10 cellular contexts compared by ENCODE assay signal in genomic region chr16:963913-964695, GRCh38. TPM values are rescaled to one million over a fixed set of nuclear protein-coding genes. Genes with fewer than 3 reads are reported as not detected.
DNase-seq lines count a peak whose midpoint lies in the region; ATAC-seq, FAIRE-seq and TF ChIP-seq lines count a peak whose summit lies in the region.
"Had no signal": no experiment of that assay in that cellular context is flagged by ENCODE, and none has a peak within 500 bp of the region (broad histone marks: within the 10 kb centered on the region; RNA-seq: fewer than 3 reads in every experiment).

No MANE protein-coding gene starts in this region.

- peak overlapping the region in 9 of 11 experiments; percentile 2 to 61 (median 45); a peak in 16 of 22 replicates for H3K27ac ChIP-seq in BLaER1 treated with 17β-estradiol and CSF1 and Interleukin-3, amounts not matched to agents 10 nM and 100 nM
- H3K27ac ChIP-seq in PC-3 (ENCODE audit: low read length) = peak overlapping the region; percentile 83

- H3K9ac ChIP-seq in BLaER1 treated with 17β-estradiol and CSF1 and Interleukin-3, amounts not matched to agents 10 nM and 100 nM = peak overlapping the region; percentile 4 to 71 (median 47); a peak in 19 of 22 replicates
- peak overlapping the region; percentile 62 for H3K9ac ChIP-seq in PC-3 (ENCODE audit: low read length)

- peaks cover 3 to 46% (median 13%) of the 10 kb centered on the region in 11 experiments; a peak in 12 of 22 replicates for H4K20me1 ChIP-seq in BLaER1 treated with 17β-estradiol and CSF1 and Interleukin-3, amounts not matched to agents 10 nM and 100 nM
- H4K20me1 ChIP-seq in PC-3 (ENCODE audit: low read length) = no peaks in the 10 kb centered on the region

- intact Hi-C loops in PC-3 (cut with micrococcal nuclease) = no loop called here

- ATAC-seq in PC-3 = peak; percentile 70

- H2AFZ ChIP-seq in PC-3 (ENCODE audit: low read length) = peak overlapping the region; percentile 60

- H3K79me2 ChIP-seq in PC-3 (ENCODE audit: low read length) = peaks cover 20% of the 10 kb centered on the region; the same call in 1 of the 2 replicates

- H3K27ac Mint-ChIP-seq in nephron = peak overlapping the region; percentile 39 to 68 (median 51)
- H3K27ac Mint-ChIP-seq in nephron progenitor cell = no peak overlapping the region

- H3K4me2 ChIP-seq in BLaER1 treated with 17β-estradiol and CSF1 and Interleukin-3, amounts not matched to agents 10 nM and 100 nM = peak overlapping the region; percentile 70 to 91 (median 84)
- peak overlapping the region; percentile 87 for H3K4me2 ChIP-seq in PC-3 (ENCODE audit: low read length)

- no peaks in the 10 kb centered on the region for H3K27me3 ChIP-seq in BLaER1 treated with 17β-estradiol and CSF1 and Interleukin-3, amounts not matched to agents 10 nM and 100 nM
- H3K27me3 ChIP-seq in PC-3 (ENCODE audit: low read length) = no peaks in the 10 kb centered on the region
- no peaks in the 10 kb centered on the region for H3K27me3 ChIP-seq in bronchial epithelial cell (ENCODE audit: control insufficient read depth, insufficient read depth, low read length)

- no peaks in the 10 kb centered on the region for H3K9me2 ChIP-seq in PC-3 (replicated peaks; ENCODE audit: low read length)

- no peak for TF ChIP-seq CTCF in PC-3 (conservative IDR thresholded peaks at IDR 0.05; ENCODE audit: low read depth, low read length)
- no peak for TF ChIP-seq CTCF in bronchial epithelial cell (IDR thresholded peaks at IDR 0.05; ENCODE audit: insufficient read depth, low read length, severe bottlenecking)
- no peak for TF ChIP-seq CTCF in nephron (IDR thresholded peaks at IDR 0.05; ENCODE audit: unreplicated experiment in 3 of 3)
- TF ChIP-seq CTCF in nephron progenitor cell (IDR thresholded peaks at IDR 0.05) = no peak
- TF ChIP-seq CTCF in GM13977 (IDR thresholded peaks at IDR 0.05; ENCODE audit: extremely low read depth, insufficient read depth, missing control alignments) = no peak

- DNase-seq in PC-3 = peak; percentile 7
- DNase-seq in bronchial epithelial cell (ENCODE audit: low read depth) = peak; percentile 1
- no peak for DNase-seq in nephron progenitor cell
- no peak for DNase-seq in NCI-H446 (lab: John Stamatoyannopoulos, UW)
- no peak for DNase-seq in GM13977 (ENCODE audit: low spot score)
- no peak for DNase-seq in A172 (ENCODE audit: low spot score)

- peak overlapping the region in 7 of 10 experiments; percentile 8 to 39 (median 27); a peak in 7 of 20 replicates for H3K4me3 ChIP-seq in BLaER1 treated with 17β-estradiol and CSF1 and Interleukin-3, amounts not matched to agents 10 nM and 100 nM
- peak overlapping the region; percentile 69 for H3K4me3 ChIP-seq in PC-3 (ENCODE audit: low read length)
- peak overlapping the region; percentile 22 for H3K4me3 ChIP-seq in bronchial epithelial cell (ENCODE audit: low read depth, low read length)

- H3K4me1 ChIP-seq in BLaER1 treated with 17β-estradiol and CSF1 and Interleukin-3, amounts not matched to agents 10 nM and 100 nM = peaks cover 29 to 43% (median 34%) of the 10 kb centered on the region in 10 experiments
- peaks cover 17% of the 10 kb centered on the region for H3K4me1 ChIP-seq in PC-3 (ENCODE audit: insufficient read depth, low read length)

- in situ Hi-C loops in GM13977 (cut with MboI; ENCODE audit: low pct_unique_long_range_greater_than_20kb, low sequenced_read_pairs, unreplicated experiment) = no loop called here

- H3K27me3 Mint-ChIP-seq in nephron (ENCODE audit: low read depth) = no peaks in the 10 kb centered on the region
- H3K27me3 Mint-ChIP-seq in nephron progenitor cell (ENCODE audit: low read depth, poor library complexity) = peaks cover 4% of the 10 kb centered on the region

- POLR2A ChIA-PET in PC-3 (lab: Charles Lee; ENCODE audit: unreplicated experiment) = interaction anchor here (0.6 to 0.7 kb wide), 2 partner anchors 23 to 37 kb away, joined by 3 read pairs; no protein-coding TSS in a partner anchor

- H3K4me3 Mint-ChIP-seq in nephron = peak overlapping the region in 1 of 3 experiments; percentile 41
- H3K4me3 Mint-ChIP-seq in nephron progenitor cell = no peak overlapping the region

- CTCF ChIA-PET in PC-3 (lab: Charles Lee) = interaction anchor here (0.7 kb wide), 1 partner anchor 79 kb away, joined by 3 read pairs; no protein-coding TSS in a partner anchor

- H3K4me1 Mint-ChIP-seq in nephron (peaks cover 45% of the 10 kb centered on the region), nephron progenitor cell (peaks cover 58% of the 10 kb centered on the region)

- H3K36me3 Mint-ChIP-seq in nephron (ENCODE audit: low read depth) (peaks cover 43% of the 10 kb centered on the region), nephron progenitor cell (ENCODE audit: low read depth) (peaks cover 55% of the 10 kb centered on the region)

- FAIRE-seq in bronchial epithelial cell (lab: Jason Lieb, UNC) = no peak
- FAIRE-seq: keratinocyte had no signal

- H3K9me3 ChIP-seq in BLaER1 treated with 17β-estradiol and CSF1 and Interleukin-3, amounts not matched to agents 10 nM and 100 nM (replicated peaks in 1 of 11) = peaks cover 8 to 21% (median 13%) of the 10 kb centered on the region in 11 experiments; a peak in 20 of 22 replicates
- H3K9me3 ChIP-seq in PC-3 (ENCODE audit: low read length) = no peaks in the 10 kb centered on the region

- H3K9me3 Mint-ChIP-seq in nephron (peaks cover 12% of the 10 kb centered on the region), nephron progenitor cell (peaks cover 32% of the 10 kb centered on the region)

- peaks cover 4% of the 10 kb centered on the region for H3F3A ChIP-seq in PC-3 (ENCODE audit: low read length, unreplicated experiment)

- BruUV-seq in PC-3 (replicated peaks; lab: Mats Ljungman, UMichigan) = TSS peak; percentile 5

- H3K36me3 ChIP-seq in BLaER1 treated with 17β-estradiol and CSF1 and Interleukin-3, amounts not matched to agents 10 nM and 100 nM = peaks cover 8 to 32% (median 27%) of the 10 kb centered on the region in 11 experiments; a peak in 20 of 22 replicates
- no peaks in the 10 kb centered on the region; the same call in none of the 2 replicates for H3K36me3 ChIP-seq in PC-3 (ENCODE audit: low read depth, low read length)
- no peaks in the 10 kb centered on the region for H3K36me3 ChIP-seq in bronchial epithelial cell (ENCODE audit: control insufficient read depth, insufficient read depth, low read length)

RNA-seq across cellular contexts. Expression of gene LMF1, which starts 6.7 kb away (rescaled TPM):
- total RNA-seq in PC-3 (2014; rRNA removed) = 12.9 and 13.5 TPM in 2 replicates
- 2.1 and 2.6 TPM in 2 replicates for total RNA-seq in bronchial epithelial cell
- total RNA-seq in A172 (2014; rRNA removed; shearing (Covaris generic)) = 14.1 and 25.1 TPM in 2 replicates

RNA-seq across cellular contexts. Expression of gene SOX8, which starts 17.5 kb away (rescaled TPM):
- total RNA-seq in PC-3 (2014; rRNA removed) (0.47 and 0.92 TPM in 2 replicates), bronchial epithelial cell (under 0.01 TPM in 2 replicates)
- 0.07 and 0.14 TPM in 2 replicates for total RNA-seq in A172 (2014; rRNA removed; shearing (Covaris generic))
- total RNA-seq: MCF 10A had no signal

Comparison
In these comparisons a context has a peak if more than half of its experiments do, and no peak if none do; other contexts are left out.
1. DNase-seq: peak in PC-3 (single experiment) and bronchial epithelial cell (single experiment); none in nephron progenitor cell (single experiment), NCI-H446 (0 of 2), GM13977 (single experiment) and A172 (single experiment).
2. Peak in every context shown above with its lines, with median percentiles within 50 percentile points of each other: H3K4me3 ChIP-seq.